Comparison of ENCODE assay signal across 32 cellular contexts in genomic region chr6:16295471-16295870, GRCh38. TPM values are rescaled to one million over a fixed set of nuclear protein-coding genes. Genes with fewer than 3 reads are reported as not detected.
"Had no signal": no experiment of that assay in that cellular context is flagged by ENCODE, and none has a peak within 500 bp of the region (broad histone marks: within the 10 kb centered on the region; RNA-seq: fewer than 3 reads in every experiment).

No MANE protein-coding gene starts in this region.

- H3K4me3 ChIP-seq: body of pancreas, breast epithelium, Peyer's patch had no signal

- ATAC-seq: activated CD8-positive, alpha-beta T cell treated with anti-CD3 and anti-CD28 coated beads for 36 hours; activated T-cell treated with anti-CD3 and anti-CD28 coated beads, Interleukin-2, amount 50 U/mL, for 72 hours; activated T-helper 17 cell treated with anti-CD3 and anti-CD28 coated beads, Interleukin-2, amount 50 U/mL, for 72 hours; body of pancreas; Right ventricle myocardium inferior had no signal

- H3K27ac ChIP-seq: body of pancreas, breast epithelium, KMS-11, Peyer's patch, RWPE1, WERI-Rb-1 had no signal

- H3K9ac ChIP-seq: KMS-11 had no signal

- H3K9me3 ChIP-seq: body of pancreas, breast epithelium, Peyer's patch had no signal

- H3K4me1 ChIP-seq: body of pancreas, breast epithelium, Peyer's patch had no signal

- H3K4me2 ChIP-seq: KMS-11 had no signal

- H3K27me3 ChIP-seq: body of pancreas, breast epithelium, Peyer's patch had no signal

- H3K36me3 ChIP-seq: breast epithelium, Peyer's patch, WERI-Rb-1 had no signal

- DNase-seq: activated CD4-positive, alpha-beta T cell treated with anti-CD3 and anti-CD28 coated beads for 1 hour; activated CD4-positive, alpha-beta T cell treated with anti-CD3 and anti-CD28 coated beads, Interleukin-2, amount 10 ng/mL, durations not matched to agents 24 days and 14 days; activated CD4-positive, alpha-beta T cell treated with anti-CD3 and anti-CD28 coated beads, Interleukin-2, amount 50 U/mL, for 4 hours; activated CD4-positive, CD25-positive, alpha-beta regulatory T cell; activated CD8-positive, alpha-beta T cell treated with anti-CD3 and anti-CD28 coated beads for 36 hours; activated effector memory CD4-positive, alpha-beta T cell treated with anti-CD3 and anti-CD28 coated beads, Interleukin-2, amount 50 U/mL, for 16 hours; activated naive CD4-positive, alpha-beta T cell; activated naive CD4-positive, alpha-beta T cell treated with anti-CD3 and anti-CD28 coated beads, Interleukin-2, amount 50 U/mL, for 16 hours; activated naive CD8-positive, alpha-beta T cell treated with anti-CD3 and anti-CD28 coated beads for 36 hours; activated T-cell treated with anti-CD3 and anti-CD28 coated beads, Interleukin-2, amount 50 U/mL, for 1 hour; activated T-cell treated with anti-CD3 and anti-CD28 coated beads, Interleukin-2, amount 50 U/mL, for 72 hours; amniotic stem cell; body of pancreas; MM.1S; MV-4-11; NCI-H1092; NCI-H1436 treated with DMSO at 0.1 percent for 48 hours; NCI-H1694 treated with DMSO at 0.1 percent for 48 hours; NCI-H2029; NCI-H345; NCI-H524 treated with DMSO at 0.1 percent for 48 hours; Peyer's patch; SIG-M5; SW 1271; T-helper 1 cell; T1000; WERI-Rb-1 had no signal

RNA-seq across cellular contexts. Expression of gene GMPR, which starts 57.1 kb away (rescaled TPM):
- total RNA-seq: activated T-cell treated with anti-CD3 and anti-CD28 coated beads, Interleukin-2, amount 50 U/mL, for 72 hours had no signal
